In genomic region chr2:68251187-68251854, GRCh38 we compare ENCODE assay signal across 8 cellular contexts. TPM values are rescaled to one million over a fixed set of nuclear protein-coding genes. Genes with fewer than 3 reads are reported as not detected.
DNase-seq lines count a peak whose midpoint lies in the region; ATAC-seq and TF ChIP-seq lines count a peak whose summit lies in the region.

No MANE protein-coding gene starts in this region.

- no peak for TF ChIP-seq POLR2A in vagina (IDR thresholded peaks at IDR 0.05)

- peak; percentile 41 for ATAC-seq in HG02840 (IDR thresholded peaks at IDR 0.05; ENCODE audit: low FRiP score, unreplicated experiment)

- H3K9me3 ChIP-seq in left ventricle myocardium inferior (replicated peaks) (no peaks in the 10 kb centered on the region), vagina (no peaks in the 10 kb centered on the region)

- peak overlapping the region; percentile 97 for H3K27ac ChIP-seq in left ventricle myocardium inferior (replicated peaks)
- peak overlapping the region; percentile 95 for H3K27ac ChIP-seq in rectal smooth muscle tissue (ENCODE audit: low read depth, low read length)
- peak overlapping the region; percentile 94 for H3K27ac ChIP-seq in vagina

- intact Hi-C loops in left ventricle myocardium inferior (cut with micrococcal nuclease) (no loop called here), vagina (cut with DNase I) (no loop called here)

- H3K36me3 ChIP-seq in left ventricle myocardium inferior (no peaks in the 10 kb centered on the region), rectal smooth muscle tissue (ENCODE audit: control insufficient read depth, insufficient read depth, low read length) (no peaks in the 10 kb centered on the region), vagina (no peaks in the 10 kb centered on the region)

- H3K9ac ChIP-seq in rectal smooth muscle tissue (ENCODE audit: low read length), result peak overlapping the region; percentile 42

- H3K4me3 ChIP-seq in GM12875 (ENCODE audit: low read depth, low read length), result peak overlapping the region; percentile 61
- H3K4me3 ChIP-seq in left ventricle myocardium inferior, result peak overlapping the region; percentile 85
- peak overlapping the region; percentile 67 for H3K4me3 ChIP-seq in rectal smooth muscle tissue (ENCODE audit: low read length)
- peak overlapping the region; percentile 86 to 90 for H3K4me3 ChIP-seq in vagina

- TF ChIP-seq CTCF in GM12875 (IDR thresholded peaks at IDR 0.05; ENCODE audit: borderline replicate concordance, insufficient read depth, low read depth, low read length) (peak; percentile 77), left ventricle myocardium inferior (IDR thresholded peaks at IDR 0.05; ENCODE audit: borderline replicate concordance) (peak; percentile 83), vagina (IDR thresholded peaks at IDR 0.05) (peak in 2 of 3 experiments; percentile 58 to 69)

- H3K27me3 ChIP-seq in left ventricle myocardium inferior (ENCODE audit: low read depth), result no peaks in the 10 kb centered on the region
- no peaks in the 10 kb centered on the region for H3K27me3 ChIP-seq in rectal smooth muscle tissue (ENCODE audit: control insufficient read depth, insufficient read depth, low read length)
- H3K27me3 ChIP-seq in vagina, result no peaks in the 10 kb centered on the region

- peak; percentile 63 for DNase-seq in NCI-H1436 (lab: John Stamatoyannopoulos, UW)
- DNase-seq in T follicular helper cell (ENCODE audit: low read depth), result peak; percentile 71
- DNase-seq in amniotic stem cell (lab: John Stamatoyannopoulos, UW), result peak; percentile 48
- peak; percentile 53 for DNase-seq in left ventricle myocardium inferior
- no peak for DNase-seq in vagina (ENCODE audit: extremely low spot score in 2 of 2)

- H3K4me1 ChIP-seq in left ventricle myocardium inferior, result peaks cover 67% of the 10 kb centered on the region
- H3K4me1 ChIP-seq in rectal smooth muscle tissue (ENCODE audit: control insufficient read depth, insufficient read depth, low read length), result peaks cover 22% of the 10 kb centered on the region
- H3K4me1 ChIP-seq in vagina, result peaks cover 57% of the 10 kb centered on the region

RNA-seq across cellular contexts. Expression of gene PPP3R1, which starts 1.0 kb away (rescaled TPM):
- total RNA-seq in left ventricle myocardium inferior (34.6 TPM), vagina (28.2 TPM)

Comparison
In these comparisons a context has a peak if more than half of its experiments do, and no peak if none do; other contexts are left out.
1. DNase-seq: peak in NCI-H1436 (single experiment), T follicular helper cell (single experiment), amniotic stem cell (single experiment) and left ventricle myocardium inferior (single experiment); none in vagina (0 of 2).
2. Peak in every context shown above with its lines, with median percentiles within 50 percentile points of each other: H3K4me3 ChIP-seq, CTCF ChIP-seq and H3K27ac ChIP-seq.